16 cellular contexts compared by ENCODE assay signal in genomic region chr5:113194125-113194524, GRCh38.
DNase-seq lines count a peak whose midpoint lies in the region; ATAC-seq and TF ChIP-seq lines count a peak whose summit lies in the region.
"Had no signal": no experiment of that assay in that cellular context is flagged by ENCODE, and none has a peak within 500 bp of the region (broad histone marks: within the 10 kb centered on the region; RNA-seq: fewer than 3 reads in every experiment).

No MANE protein-coding gene starts in this region.

- no peaks in the 10 kb centered on the region for H4K20me1 ChIP-seq in SK-N-SH (ENCODE audit: insufficient read depth)
- H4K20me1 ChIP-seq: BLaER1 treated with 17β-estradiol and CSF1 and Interleukin-3, amounts not matched to agents 10 nM and 100 nM had no signal

- H3K27ac ChIP-seq in endodermal cell (ENCODE audit: low read depth, low read length) = no peak overlapping the region
- peak overlapping the region in 2 of 3 donors; percentile 18 to 68 for H3K27ac ChIP-seq in right lobe of liver
- no peak overlapping the region for H3K27ac ChIP-seq in Peyer's patch
- peak overlapping the region in 1 of 2 experiments; percentile 96; a peak in 2 of 4 replicates for H3K27ac ChIP-seq in SK-N-SH (ENCODE audit: low read depth in 2 of 2, low read length in 1 of 2)
- H3K27ac ChIP-seq: GM23248, HL-60 had no signal

- no peaks in the 10 kb centered on the region for H3F3A ChIP-seq in SK-N-SH (replicated peaks; ENCODE audit: insufficient read depth)

- H3K9me2 ChIP-seq in SK-N-SH = no peaks in the 10 kb centered on the region

- H3K4me1 ChIP-seq in endodermal cell (ENCODE audit: control insufficient read depth, insufficient read depth, low read length) = peaks cover 13% of the 10 kb centered on the region
- peaks cover 0 to 55% (median 3%) of the 10 kb centered on the region in 4 donors for H3K4me1 ChIP-seq in right lobe of liver
- H3K4me1 ChIP-seq in Peyer's patch = no peaks in the 10 kb centered on the region
- H3K4me1 ChIP-seq in SK-N-SH (ENCODE audit: control insufficient read depth in 1 of 2, insufficient read depth in 2 of 2, low read depth in 1 of 2, low read length in 1 of 2) = peaks cover 0 to 31% of the 10 kb centered on the region in 2 experiments; a peak in 2 of 4 replicates

- H3K9ac ChIP-seq in endodermal cell (ENCODE audit: extremely low read depth, low read length, poor library complexity, severe bottlenecking) = no peak overlapping the region
- H3K9ac ChIP-seq in SK-N-SH = no peak overlapping the region
- H3K9ac ChIP-seq: BLaER1 treated with 17β-estradiol and CSF1 and Interleukin-3, amounts not matched to agents 10 nM and 100 nM; GM23248 had no signal

- TF ChIP-seq EP300 in SK-N-SH (IDR thresholded peaks at IDR 0.05; ENCODE audit: borderline replicate concordance in 1 of 2, low read depth in 1 of 2, low read length in 1 of 2) = no peak

- 94 to 96% methylated on average over 5 to 6 of the region's 6 CpGs for WGBS in endodermal cell (ENCODE audit: insufficient coverage in 1 of 2, insufficient read length in 1 of 2), 2 experiments
- 36% methylated on average over 6 of the region's 6 CpGs for WGBS in right lobe of liver (ENCODE audit: insufficient coverage, low coverage, low lambda C conversion rate, missing lambda C conversion rate)
- 70% methylated on average over 6 of the region's 6 CpGs for WGBS in SK-N-SH (ENCODE audit: low lambda C conversion rate)

- peaks cover 57% of the 10 kb centered on the region for H3K4me1 Mint-ChIP-seq in endodermal cell

- no peaks in the 10 kb centered on the region for H3K27me3 ChIP-seq in endodermal cell (ENCODE audit: control insufficient read depth, insufficient read depth, low read length, poor library complexity, severe bottlenecking)
- no peaks in the 10 kb centered on the region for H3K27me3 ChIP-seq in right lobe of liver
- no peaks in the 10 kb centered on the region for H3K27me3 ChIP-seq in Peyer's patch
- no peaks in the 10 kb centered on the region for H3K27me3 ChIP-seq in SK-N-SH (ENCODE audit: insufficient read depth)
- H3K27me3 ChIP-seq: BLaER1 treated with 17β-estradiol and CSF1 and Interleukin-3, amounts not matched to agents 10 nM and 100 nM had no signal

- H3K4me3 ChIP-seq in endodermal cell (ENCODE audit: low read length) (peak overlapping the region; percentile 28), right lobe of liver (no peak overlapping the region), Peyer's patch (no peak overlapping the region), SK-N-SH (ENCODE audit: low read depth in 2 of 2, low read length in 1 of 2) (no peak overlapping the region)
- H3K4me3 ChIP-seq: BLaER1 treated with 17β-estradiol and CSF1 and Interleukin-3, amounts not matched to agents 10 nM and 100 nM; GM23248 had no signal

- peaks cover 99% of the 10 kb centered on the region for H3K36me3 ChIP-seq in endodermal cell (ENCODE audit: control insufficient read depth, insufficient read depth, low read length)
- H3K36me3 ChIP-seq in right lobe of liver = no peaks in the 10 kb centered on the region
- H3K36me3 ChIP-seq in Peyer's patch = no peaks in the 10 kb centered on the region
- no peaks in the 10 kb centered on the region for H3K36me3 ChIP-seq in SK-N-SH (replicated peaks in 1 of 2; ENCODE audit: control insufficient read depth in 1 of 2, insufficient read depth in 2 of 2, low read length in 1 of 2)
- H3K36me3 ChIP-seq: BLaER1 treated with 17β-estradiol and CSF1 and Interleukin-3, amounts not matched to agents 10 nM and 100 nM had no signal

- no peak for TF ChIP-seq POLR2A in right lobe of liver (IDR thresholded peaks at IDR 0.05)
- no peak for TF ChIP-seq POLR2A in Peyer's patch (IDR thresholded peaks at IDR 0.05)

- H3K9me3 Mint-ChIP-seq in endodermal cell = no peaks in the 10 kb centered on the region

- TF ChIP-seq CTCF in endodermal cell (conservative IDR thresholded peaks at IDR 0.05) (no peak), right lobe of liver (IDR thresholded peaks at IDR 0.05) (peak; percentile 20 to 62 (median 39)), Peyer's patch (IDR thresholded peaks at IDR 0.05) (no peak), SK-N-SH (IDR thresholded peaks at IDR 0.05) (no peak)

- CTCF ChIA-PET in SK-N-SH (lab: Yijun Ruan, JAX) = interaction anchor here (0.7 to 1.7 kb wide), 2 partner anchors 13 to 438 kb away, joined by 4 read pairs; no protein-coding TSS in a partner anchor

- H3K27me3 Mint-ChIP-seq in endodermal cell (ENCODE audit: insufficient read depth) = no peaks in the 10 kb centered on the region
- H3K27me3 Mint-ChIP-seq: CD4-positive, CD25-positive, alpha-beta regulatory T cell had no signal

- H3K79me2 ChIP-seq in SK-N-SH (ENCODE audit: insufficient read depth) = no peaks in the 10 kb centered on the region

- intact Hi-C loops in right lobe of liver (cut with DNase I) = no loop called here

- POLR2A ChIA-PET in SK-N-SH (lab: Yijun Ruan, JAX) = no interaction called here

- H3K27ac Mint-ChIP-seq in endodermal cell = no peak overlapping the region
- H3K27ac Mint-ChIP-seq: CD4-positive, CD25-positive, alpha-beta regulatory T cell had no signal

- H3K4me3 Mint-ChIP-seq in endodermal cell = no peak overlapping the region
- H3K4me3 Mint-ChIP-seq: CD4-positive, CD25-positive, alpha-beta regulatory T cell had no signal

- H2AFZ ChIP-seq in SK-N-SH (ENCODE audit: low read depth) = no peak overlapping the region
- H2AFZ ChIP-seq: GM23248 had no signal

- H3K9me3 ChIP-seq in endodermal cell (ENCODE audit: control insufficient read depth, low read length) (peaks cover 17% of the 10 kb centered on the region), right lobe of liver (no peaks in the 10 kb centered on the region), Peyer's patch (no peaks in the 10 kb centered on the region), SK-N-SH (no peaks in the 10 kb centered on the region)

- H3K4me2 ChIP-seq in SK-N-SH = no peak overlapping the region

- H3K36me3 Mint-ChIP-seq in endodermal cell (ENCODE audit: low read depth) = peaks cover 88% of the 10 kb centered on the region
- H3K36me3 Mint-ChIP-seq: CD4-positive, CD25-positive, alpha-beta regulatory T cell had no signal

- DNase-seq in MV-4-11 (lab: John Stamatoyannopoulos, UW) (peak; percentile 85), SIG-M5 treated with dmso at 0.1 percent for 504 hours (lab: John Stamatoyannopoulos, UW; ENCODE audit: unreplicated experiment) (peak; percentile 80), endodermal cell (no peak), right lobe of liver (no peak), Peyer's patch (no peak), hepatic stellate cell (ENCODE audit: low spot score) (no peak), SK-N-SH (no peak)
- DNase-seq: 8988T; AML-193; Calu3; CD4-positive, CD25-positive, alpha-beta regulatory T cell; DMS 273 treated with DMSO at 0.1 percent for 48 hours; GM23248 had no signal

- TF ChIP-seq RAD21 in SK-N-SH (IDR thresholded peaks at IDR 0.05; ENCODE audit: low read length) = no peak

- ATAC-seq in right lobe of liver = peak; percentile 79 to 90 (median 84)
- ATAC-seq: HCT116 had no signal

TF ChIP-seq in SK-N-SH, 30 proteins besides CTCF, POLR2A, EP300 and RAD21 (continues in another document):
- no peak for TF ChIP-seq TAF1 (IDR thresholded peaks at IDR 0.05; ENCODE audit: borderline replicate concordance, low read depth, low read length)
- no peak for TF ChIP-seq JUND (IDR thresholded peaks at IDR 0.05)
- no peak for TF ChIP-seq SMC3 (IDR thresholded peaks at IDR 0.05; ENCODE audit: low read depth, low read length)
- no peak for TF ChIP-seq FOXJ3 (CRISPR knock-in tag; IDR thresholded peaks at IDR 0.05)
- TF ChIP-seq GATA2 (CRISPR knock-in tag; IDR thresholded peaks at IDR 0.05) = no peak
- no peak for TF ChIP-seq ZBTB33 (IDR thresholded peaks at IDR 0.05; ENCODE audit: borderline replicate concordance, low read depth)
- TF ChIP-seq REST (IDR thresholded peaks at IDR 0.05; ENCODE audit: low read depth, low read length) = no peak
- TF ChIP-seq MAX (IDR thresholded peaks at IDR 0.05; ENCODE audit: low read depth) = no peak

Comparison
In these comparisons a context has a peak if more than half of its experiments do, and no peak if none do; other contexts are left out.
1. DNase-seq: peak in MV-4-11 (single experiment) and SIG-M5 treated with dmso at 0.1 percent for 504 hours (single experiment); none in endodermal cell (single experiment), right lobe of liver (0 of 3), Peyer's patch (0 of 3), hepatic stellate cell (single experiment) and SK-N-SH (single experiment).
2. H3K27ac ChIP-seq: peak in right lobe of liver (2 of 3); none in endodermal cell (single experiment) and Peyer's patch (0 of 4).
3. CTCF ChIP-seq: peak in right lobe of liver (4 of 4); none in endodermal cell (single experiment), Peyer's patch (0 of 6) and SK-N-SH (single experiment).